ENCODE assay signal across 3 cellular contexts in genomic region chr4:24235609-24236008, GRCh38.
TF ChIP-seq lines count a peak whose summit lies in the region.

No MANE protein-coding gene starts in this region.

TF ChIP-seq in liver, 16 proteins besides CTCF, POLR2A, EP300 and RAD21 (continued from another document):
- TF ChIP-seq JUND (IDR thresholded peaks at IDR 0.05) (peak in 1 of 2 donors; percentile 56), ATF3 (IDR thresholded peaks at IDR 0.05) (no peak), RXRA (IDR thresholded peaks at IDR 0.05) (peak in 1 of 2 donors; percentile 29), SP1 (IDR thresholded peaks at IDR 0.05) (no peak), HNF4A (conservative IDR thresholded peaks at IDR 0.05) (peak; percentile 14 to 63), TAF1 (conservative IDR thresholded peaks at IDR 0.05) (no peak), EGR1 (IDR thresholded peaks at IDR 0.05; ENCODE audit: low read depth in 2 of 2) (no peak), FOXA2 (IDR thresholded peaks at IDR 0.05) (no peak)

TF ChIP-seq in HepG2, 621 proteins besides CTCF, POLR2A, EP300 and RAD21 (continued from another document):
- TF ChIP-seq TGIF2 (CRISPR knock-in tag; IDR thresholded peaks at IDR 0.05) (no peak), MYNN (CRISPR knock-in tag; IDR thresholded peaks at IDR 0.05; ENCODE audit: low read depth) (no peak), ZNF678 (CRISPR knock-in tag; IDR thresholded peaks at IDR 0.05) (no peak), SIX4 (CRISPR knock-in tag; IDR thresholded peaks at IDR 0.05) (no peak), RNF2 (conservative IDR thresholded peaks at IDR 0.05; ENCODE audit: low read depth) (no peak), NFE2L1 (CRISPR knock-in tag; IDR thresholded peaks at IDR 0.05; ENCODE audit: borderline replicate concordance) (no peak), TOE1 (CRISPR knock-in tag; IDR thresholded peaks at IDR 0.05) (no peak), E2F2 (CRISPR knock-in tag; IDR thresholded peaks at IDR 0.05; ENCODE audit: borderline replicate concordance) (no peak), ZFP91 (CRISPR knock-in tag; IDR thresholded peaks at IDR 0.05; ENCODE audit: borderline replicate concordance) (no peak), ZNF230 (CRISPR knock-in tag; IDR thresholded peaks at IDR 0.05) (no peak), ZNF7 (CRISPR knock-in tag; IDR thresholded peaks at IDR 0.05) (no peak), GABPA (IDR thresholded peaks at IDR 0.05; ENCODE audit: low read depth, low read length) (no peak), GABPA (CRISPR knock-in tag; IDR thresholded peaks at IDR 0.05; ENCODE audit: low read depth) (no peak), GFI1 (CRISPR knock-in tag; IDR thresholded peaks at IDR 0.05; ENCODE audit: borderline replicate concordance) (no peak), ZNF101 (CRISPR knock-in tag; IDR thresholded peaks at IDR 0.05; ENCODE audit: borderline replicate concordance, low read depth) (no peak), CAMTA2 (CRISPR knock-in tag; IDR thresholded peaks at IDR 0.05; ENCODE audit: borderline replicate concordance) (no peak), ZNF639 (CRISPR knock-in tag; conservative IDR thresholded peaks at IDR 0.05) (no peak)

TF ChIP-seq in K562, 482 proteins besides CTCF, POLR2A, EP300 and RAD21 (continued from another document):
- no peak for TF ChIP-seq CREB3 (tag; conservative IDR thresholded peaks at IDR 0.05; ENCODE audit: low read depth)
TF ChIP-seq in K562: peak in this region for 1.
